11 cellular contexts compared by ENCODE assay signal in genomic region chr10:112913661-112914287, GRCh38.
"Had no signal": no experiment of that assay in that cellular context is flagged by ENCODE, and none has a peak within 500 bp of the region (broad histone marks: within the 10 kb centered on the region; RNA-seq: fewer than 3 reads in every experiment).

No MANE protein-coding gene starts in this region.

- ATAC-seq: body of pancreas; naive thymus-derived CD4-positive, alpha-beta T cell had no signal

- H3K27ac ChIP-seq: body of pancreas, right atrium auricular region, thyroid gland had no signal

- H3K9me3 ChIP-seq: body of pancreas, right atrium auricular region, thyroid gland, uterus had no signal

- H3K27me3 ChIP-seq: body of pancreas, right atrium auricular region, thyroid gland, uterus had no signal

- DNase-seq: activated CD4-positive, alpha-beta T cell treated with anti-CD3 and anti-CD28 coated beads, Interleukin-2, amount 50 U/mL, for 1 hour; body of pancreas; hippocampal formation; kidney glomerular epithelial cell; midbrain; naive thymus-derived CD4-positive, alpha-beta T cell; thyroid gland; uterus had no signal

- H3K36me3 ChIP-seq: right atrium auricular region, thyroid gland, uterus had no signal

- H3K4me3 ChIP-seq: body of pancreas, lung, right atrium auricular region, smooth muscle cell, thyroid gland, uterus had no signal

- H3K4me2 ChIP-seq: smooth muscle cell had no signal

- H3K4me1 ChIP-seq: right atrium auricular region, thyroid gland had no signal
